Comparison of ENCODE assay signal across 1 cellular context in the genomic region with DNA sequence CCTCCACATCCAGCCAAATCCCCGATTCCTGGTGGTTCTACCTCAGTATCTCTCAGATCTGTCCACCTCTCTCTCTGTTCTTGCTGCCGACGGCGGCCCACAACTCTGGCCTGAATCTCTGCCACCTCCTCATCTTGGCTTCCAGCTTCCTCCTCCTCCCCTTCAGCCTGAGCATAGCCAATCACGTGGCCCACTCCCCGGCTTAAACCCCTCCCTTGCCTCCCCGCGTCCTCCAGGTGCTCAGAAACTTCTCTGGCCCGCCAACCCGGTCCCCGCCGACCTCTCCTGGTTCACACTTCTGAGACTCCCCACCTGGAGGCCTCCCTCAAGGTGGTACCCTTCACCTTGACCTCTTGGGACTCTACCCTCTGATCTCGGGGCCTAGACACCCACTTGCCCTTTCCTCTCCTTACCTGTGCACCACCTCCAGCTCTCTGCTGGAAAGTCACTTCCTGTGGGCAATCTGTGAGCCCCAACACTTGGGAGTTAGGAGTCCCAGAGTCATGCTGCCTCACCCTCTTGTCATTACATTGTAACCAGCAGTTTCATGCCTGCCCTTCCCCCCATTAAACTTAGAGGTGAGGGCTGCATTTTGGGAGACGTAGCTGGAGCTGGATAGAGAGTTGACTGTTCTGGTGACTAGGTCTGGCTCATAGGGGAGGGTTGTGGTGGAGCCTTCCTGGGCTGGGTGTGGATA.
TF ChIP-seq lines count a peak whose summit lies in the region.

No MANE protein-coding gene starts in this region.

TF ChIP-seq in HepG2, 621 proteins besides CTCF, POLR2A, EP300 and RAD21 (continued from another document):
- TF ChIP-seq, protein P1, sequence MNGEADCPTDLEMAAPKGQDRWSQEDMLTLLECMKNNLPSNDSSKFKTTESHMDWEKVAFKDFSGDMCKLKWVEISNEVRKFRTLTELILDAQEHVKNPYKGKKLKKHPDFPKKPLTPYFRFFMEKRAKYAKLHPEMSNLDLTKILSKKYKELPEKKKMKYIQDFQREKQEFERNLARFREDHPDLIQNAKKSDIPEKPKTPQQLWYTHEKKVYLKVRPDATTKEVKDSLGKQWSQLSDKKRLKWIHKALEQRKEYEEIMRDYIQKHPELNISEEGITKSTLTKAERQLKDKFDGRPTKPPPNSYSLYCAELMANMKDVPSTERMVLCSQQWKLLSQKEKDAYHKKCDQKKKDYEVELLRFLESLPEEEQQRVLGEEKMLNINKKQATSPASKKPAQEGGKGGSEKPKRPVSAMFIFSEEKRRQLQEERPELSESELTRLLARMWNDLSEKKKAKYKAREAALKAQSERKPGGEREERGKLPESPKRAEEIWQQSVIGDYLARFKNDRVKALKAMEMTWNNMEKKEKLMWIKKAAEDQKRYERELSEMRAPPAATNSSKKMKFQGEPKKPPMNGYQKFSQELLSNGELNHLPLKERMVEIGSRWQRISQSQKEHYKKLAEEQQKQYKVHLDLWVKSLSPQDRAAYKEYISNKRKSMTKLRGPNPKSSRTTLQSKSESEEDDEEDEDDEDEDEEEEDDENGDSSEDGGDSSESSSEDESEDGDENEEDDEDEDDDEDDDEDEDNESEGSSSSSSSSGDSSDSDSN (CRISPR knock-in tag; IDR thresholded peaks at IDR 0.05) = 0 out of 2 replicates have a peak, but pooled peaks have one; percentile 20
- TF ChIP-seq ZNF432 (CRISPR knock-in tag; IDR thresholded peaks at IDR 0.05; ENCODE audit: borderline replicate concordance) (no peak), ZFX (CRISPR knock-in tag; IDR thresholded peaks at IDR 0.05; ENCODE audit: low read depth) (peak; percentile 93), BORCS8-MEF2B (CRISPR knock-in tag; IDR thresholded peaks at IDR 0.05) (0 out of 2 replicates have a peak, but pooled peaks have one; percentile 40), GATAD1 (CRISPR knock-in tag; IDR thresholded peaks at IDR 0.05) (peak; percentile 42; the same call in 1 of the 2 replicates), GATAD2A (CRISPR knock-in tag; IDR thresholded peaks at IDR 0.05) (peak; percentile 36; the same call in 1 of the 2 replicates)
- TF ChIP-seq, protein P2, sequence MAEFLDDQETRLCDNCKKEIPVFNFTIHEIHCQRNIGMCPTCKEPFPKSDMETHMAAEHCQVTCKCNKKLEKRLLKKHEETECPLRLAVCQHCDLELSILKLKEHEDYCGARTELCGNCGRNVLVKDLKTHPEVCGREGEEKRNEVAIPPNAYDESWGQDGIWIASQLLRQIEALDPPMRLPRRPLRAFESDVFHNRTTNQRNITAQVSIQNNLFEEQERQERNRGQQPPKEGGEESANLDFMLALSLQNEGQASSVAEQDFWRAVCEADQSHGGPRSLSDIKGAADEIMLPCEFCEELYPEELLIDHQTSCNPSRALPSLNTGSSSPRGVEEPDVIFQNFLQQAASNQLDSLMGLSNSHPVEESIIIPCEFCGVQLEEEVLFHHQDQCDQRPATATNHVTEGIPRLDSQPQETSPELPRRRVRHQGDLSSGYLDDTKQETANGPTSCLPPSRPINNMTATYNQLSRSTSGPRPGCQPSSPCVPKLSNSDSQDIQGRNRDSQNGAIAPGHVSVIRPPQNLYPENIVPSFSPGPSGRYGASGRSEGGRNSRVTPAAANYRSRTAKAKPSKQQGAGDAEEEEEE (CRISPR knock-in tag; IDR thresholded peaks at IDR 0.05; ENCODE audit: borderline replicate concordance) = 0 out of 2 replicates have a peak, but pooled peaks have one; percentile 51
